13 cellular contexts compared by ENCODE assay signal in the genomic region with DNA sequence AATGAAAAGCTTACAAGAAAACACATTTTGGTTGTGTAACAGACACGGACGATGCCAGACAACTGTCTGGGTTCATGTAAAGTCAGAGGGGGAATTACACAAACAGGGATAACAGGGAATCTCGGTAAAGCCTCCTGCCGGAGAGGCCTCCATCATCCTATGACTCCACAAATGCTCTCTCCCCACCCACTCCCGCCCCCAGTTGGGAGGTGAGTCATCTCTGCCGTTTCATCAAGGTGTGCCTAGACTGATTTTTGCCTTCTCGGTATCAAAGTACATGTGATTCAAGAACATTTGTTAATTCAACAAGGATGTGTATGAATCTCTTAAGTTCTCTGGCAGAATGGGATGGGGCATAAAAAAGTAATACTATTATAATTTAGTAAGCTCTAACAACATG.
DNase-seq lines count a peak whose midpoint lies in the region; ATAC-seq, FAIRE-seq and TF ChIP-seq lines count a peak whose summit lies in the region.
"Had no signal": no experiment of that assay in that cellular context is flagged by ENCODE, and none has a peak within 500 bp of the region (broad histone marks: within the 10 kb centered on the region; RNA-seq: fewer than 3 reads in every experiment).

No MANE protein-coding gene starts in this region.

- no peak overlapping the region for H2AFZ ChIP-seq in HepG2 (ENCODE audit: low read length)

- no peaks in the 10 kb centered on the region for H3K9me3 ChIP-seq in HepG2 (ENCODE audit: low read length)
- H3K9me3 ChIP-seq in right lobe of liver = no peaks in the 10 kb centered on the region
- H3K9me3 ChIP-seq in vagina = no peaks in the 10 kb centered on the region

- DNase-seq in HepG2 (ENCODE audit: low spot score) (no peak), right lobe of liver (no peak), putamen (ENCODE audit: low spot score) (peak; percentile 65), vagina (ENCODE audit: extremely low spot score in 2 of 2) (no peak), hypothalamus (lab: John Stamatoyannopoulos, UW) (no peak), kidney tubule cell (ENCODE audit: low spot score) (no peak)
- DNase-seq in activated T-helper 9 cell treated with anti-CD3 and anti-CD28 coated beads, Interleukin-2, amount 50 U/mL, for 16 hours (ENCODE audit: low read depth) = peak; percentile 50
- DNase-seq: ACHN, EL, endodermal cell, NCI-H226 had no signal

- no peaks in the 10 kb centered on the region for H4K20me1 ChIP-seq in HepG2 (ENCODE audit: insufficient read depth, low read length)

- in situ Hi-C loops in HepG2 (cut with HindIII; ENCODE audit: extremely low pct_ligation_motif_present, low pct_unique_long_range_greater_than_20kb) = no loop called here

- no TSS peak for BruUV-seq in HepG2 (replicated peaks; lab: Mats Ljungman, UMichigan)

- H3K27me3 ChIP-seq in HepG2 (ENCODE audit: control insufficient read depth in 1 of 2, insufficient read depth in 2 of 2, low read length in 2 of 2) (peaks cover 0 to 7% of the 10 kb centered on the region in 2 experiments; a peak in 1 of 5 replicates), right lobe of liver (no peaks in the 10 kb centered on the region), vagina (no peaks in the 10 kb centered on the region)

- ATAC-seq in HepG2 = no peak
- no peak for ATAC-seq in right lobe of liver
- no peak for ATAC-seq in HG03520 (IDR thresholded peaks at IDR 0.05; ENCODE audit: unreplicated experiment)
- ATAC-seq: natural killer cell treated with Interleukin-12 subunit alpha and Interleukin-12 subunit beta and Interleukin-15 and Interleukin-18, amount 100 ng/mL, for 72 hours had no signal

- H3K4me1 ChIP-seq in HepG2 (ENCODE audit: insufficient read depth, low read length) (no peaks in the 10 kb centered on the region), right lobe of liver (no peaks in the 10 kb centered on the region), vagina (peaks cover 12% of the 10 kb centered on the region)

- TF ChIP-seq RAD21 in HepG2 (CRISPR knock-in tag; IDR thresholded peaks at IDR 0.05) = no peak

- POLR2A ChIA-PET in HepG2 (lab: Yijun Ruan, JAX) = no interaction called here

- no peaks in the 10 kb centered on the region for H3K79me2 ChIP-seq in HepG2 (ENCODE audit: insufficient read depth, low read length)

- intact Hi-C loops in HepG2 (cut with micrococcal nuclease; ENCODE audit: unreplicated experiment) (no loop called here), right lobe of liver (cut with DNase I) (no loop called here), vagina (cut with DNase I) (no loop called here)

- WGBS in HepG2 (ENCODE audit: low lambda C conversion rate) = 2% methylated on average over 7 of the region's 7 CpGs
- WGBS in right lobe of liver (ENCODE audit: insufficient coverage, low coverage, low lambda C conversion rate, missing lambda C conversion rate) = 66% methylated on average over 4 of the region's 7 CpGs

- TF ChIP-seq EP300 in HepG2 (IDR thresholded peaks at IDR 0.05; ENCODE audit: low read depth in 2 of 2, low read length in 2 of 2) (no peak), HepG2 (CRISPR knock-in tag; IDR thresholded peaks at IDR 0.05; ENCODE audit: borderline replicate concordance) (no peak)

- H3K4me3 ChIP-seq in HepG2 (replicated peaks in 1 of 3; ENCODE audit: insufficient read depth in 1 of 3, low read depth in 2 of 3, low read length in 3 of 3) (no peak overlapping the region), right lobe of liver (no peak overlapping the region), vagina (no peak overlapping the region)

- H3K9ac ChIP-seq in HepG2 (ENCODE audit: insufficient read depth, low read depth, low read length) = no peak overlapping the region

- TF ChIP-seq POLR2A in HepG2 (IDR thresholded peaks at IDR 0.05; ENCODE audit: insufficient read depth in 1 of 2, low read depth in 2 of 2, low read length in 2 of 2) = no peak
- no peak for TF ChIP-seq POLR2A in right lobe of liver (IDR thresholded peaks at IDR 0.05)
- TF ChIP-seq POLR2A in vagina (IDR thresholded peaks at IDR 0.05) = no peak

- H3K36me3 ChIP-seq in HepG2 (replicated peaks in 1 of 2; ENCODE audit: control insufficient read depth in 1 of 2, insufficient read depth in 2 of 2, low read length in 2 of 2) (no peaks in the 10 kb centered on the region), right lobe of liver (no peaks in the 10 kb centered on the region), vagina (no peaks in the 10 kb centered on the region)

- no peak for TF ChIP-seq CTCF in HepG2 (CRISPR knock-in tag; IDR thresholded peaks at IDR 0.05)
- TF ChIP-seq CTCF in right lobe of liver (IDR thresholded peaks at IDR 0.05) = no peak
- TF ChIP-seq CTCF in vagina (IDR thresholded peaks at IDR 0.05) = no peak

- FAIRE-seq in HepG2 (lab: Jason Lieb, UNC) = no peak

- no peak overlapping the region for H3K4me2 ChIP-seq in HepG2 (ENCODE audit: low read depth, low read length)

- CTCF ChIA-PET in HepG2 (lab: Yijun Ruan, JAX; ENCODE audit: low intra/inter-chr PET ratio, low total read pairs) = no interaction called here

- H3K27ac ChIP-seq in HepG2 (ENCODE audit: extremely low read length, insufficient read depth, low read length) (no peak overlapping the region), right lobe of liver (no peak overlapping the region), vagina (peak overlapping the region; percentile 30)

TF ChIP-seq in HepG2, 621 proteins besides CTCF, POLR2A, EP300 and RAD21:
- TF ChIP-seq, protein P1, sequence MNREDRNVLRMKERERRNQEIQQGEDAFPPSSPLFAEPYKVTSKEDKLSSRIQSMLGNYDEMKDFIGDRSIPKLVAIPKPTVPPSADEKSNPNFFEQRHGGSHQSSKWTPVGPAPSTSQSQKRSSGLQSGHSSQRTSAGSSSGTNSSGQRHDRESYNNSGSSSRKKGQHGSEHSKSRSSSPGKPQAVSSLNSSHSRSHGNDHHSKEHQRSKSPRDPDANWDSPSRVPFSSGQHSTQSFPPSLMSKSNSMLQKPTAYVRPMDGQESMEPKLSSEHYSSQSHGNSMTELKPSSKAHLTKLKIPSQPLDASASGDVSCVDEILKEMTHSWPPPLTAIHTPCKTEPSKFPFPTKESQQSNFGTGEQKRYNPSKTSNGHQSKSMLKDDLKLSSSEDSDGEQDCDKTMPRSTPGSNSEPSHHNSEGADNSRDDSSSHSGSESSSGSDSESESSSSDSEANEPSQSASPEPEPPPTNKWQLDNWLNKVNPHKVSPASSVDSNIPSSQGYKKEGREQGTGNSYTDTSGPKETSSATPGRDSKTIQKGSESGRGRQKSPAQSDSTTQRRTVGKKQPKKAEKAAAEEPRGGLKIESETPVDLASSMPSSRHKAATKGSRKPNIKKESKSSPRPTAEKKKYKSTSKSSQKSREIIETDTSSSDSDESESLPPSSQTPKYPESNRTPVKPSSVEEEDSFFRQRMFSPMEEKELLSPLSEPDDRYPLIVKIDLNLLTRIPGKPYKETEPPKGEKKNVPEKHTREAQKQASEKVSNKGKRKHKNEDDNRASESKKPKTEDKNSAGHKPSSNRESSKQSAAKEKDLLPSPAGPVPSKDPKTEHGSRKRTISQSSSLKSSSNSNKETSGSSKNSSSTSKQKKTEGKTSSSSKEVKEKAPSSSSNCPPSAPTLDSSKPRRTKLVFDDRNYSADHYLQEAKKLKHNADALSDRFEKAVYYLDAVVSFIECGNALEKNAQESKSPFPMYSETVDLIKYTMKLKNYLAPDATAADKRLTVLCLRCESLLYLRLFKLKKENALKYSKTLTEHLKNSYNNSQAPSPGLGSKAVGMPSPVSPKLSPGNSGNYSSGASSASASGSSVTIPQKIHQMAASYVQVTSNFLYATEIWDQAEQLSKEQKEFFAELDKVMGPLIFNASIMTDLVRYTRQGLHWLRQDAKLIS (CRISPR knock-in tag; IDR thresholded peaks at IDR 0.05) = no peak
- TF ChIP-seq HES4 (CRISPR knock-in tag; IDR thresholded peaks at IDR 0.05; ENCODE audit: borderline replicate concordance) (no peak), ZNF777 (CRISPR knock-in tag; IDR thresholded peaks at IDR 0.05) (no peak), ZNF792 (CRISPR knock-in tag; IDR thresholded peaks at IDR 0.05) (no peak), FOSL2 (CRISPR knock-in tag; IDR thresholded peaks at IDR 0.05) (peak; percentile 16; the same call in 1 of the 2 replicates)

Comparison
In these comparisons a context has a peak if more than half of its experiments do, and no peak if none do; other contexts are left out.
1. DNase-seq: peak in activated T-helper 9 cell treated with anti-CD3 and anti-CD28 coated beads, Interleukin-2, amount 50 U/mL, for 16 hours (single experiment) and putamen (single experiment); none in HepG2 (single experiment), right lobe of liver (0 of 3), vagina (0 of 2), hypothalamus (0 of 51) and kidney tubule cell (single experiment).